In the genomic region with DNA sequence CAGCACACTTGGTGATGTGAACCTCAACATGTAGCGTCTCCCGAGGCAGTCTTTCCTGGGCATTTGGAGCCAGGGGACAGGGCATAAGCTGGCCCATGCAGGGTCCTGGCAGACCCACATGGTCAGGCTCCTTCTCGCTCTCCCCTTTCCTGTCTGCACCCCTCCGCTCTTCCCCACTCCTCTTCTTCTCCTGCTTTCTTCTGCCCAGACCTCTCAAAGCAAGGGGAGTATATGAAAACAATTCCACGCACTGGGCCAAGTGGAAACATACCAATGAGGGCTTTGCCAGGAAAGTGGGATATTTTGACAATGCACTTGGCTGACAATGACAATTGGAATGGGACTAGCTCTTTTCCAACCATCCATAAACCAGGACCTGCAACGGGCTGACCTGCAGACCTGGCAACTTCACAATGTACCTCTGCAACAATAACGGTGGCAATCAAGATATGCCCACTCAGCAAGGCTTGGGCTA, we compare ENCODE assay signal across 14 cellular contexts. TPM values are rescaled to one million over a fixed set of nuclear protein-coding genes. Genes with fewer than 3 reads are reported as not detected.
DNase-seq lines count a peak whose midpoint lies in the region; ATAC-seq and TF ChIP-seq lines count a peak whose summit lies in the region.
"Had no signal": no experiment of that assay in that cellular context is flagged by ENCODE, and none has a peak within 500 bp of the region (broad histone marks: within the 10 kb centered on the region; RNA-seq: fewer than 3 reads in every experiment).

No MANE protein-coding gene starts in this region.

- peaks cover 15 to 40% of the 10 kb centered on the region in 2 donors for H3K4me1 ChIP-seq in ascending aorta
- H3K4me1 ChIP-seq in psoas muscle, result peaks cover 84% of the 10 kb centered on the region

- H3K27ac ChIP-seq in CD4-positive, alpha-beta T cell (ENCODE audit: low read depth, low read length), result peak overlapping the region; percentile 3
- H3K27ac ChIP-seq in ascending aorta (peak overlapping the region; percentile 59 to 85), psoas muscle (peak overlapping the region; percentile 86)

- H3K4me1 Mint-ChIP-seq in CD4-positive, alpha-beta T cell (ENCODE audit: low read depth), result peaks cover 7% of the 10 kb centered on the region
- peaks cover 40% of the 10 kb centered on the region for H3K4me1 Mint-ChIP-seq in chondrocyte (ENCODE audit: low read depth)

- no peak for DNase-seq in CD4-positive, alpha-beta T cell
- DNase-seq in ascending aorta (ENCODE audit: low spot score in 2 of 2) (peak in 1 of 2 donors; percentile 77), left ventricle myocardium superior (no peak), psoas muscle (no peak), iPS-NIHi11 (ENCODE audit: low spot score) (no peak), MG63 (no peak), H4 (ENCODE audit: low spot score) (no peak), chondrocyte (ENCODE audit: low spot score) (no peak)
- DNase-seq: activated CD4-positive, alpha-beta T cell treated with anti-CD3 and anti-CD28 coated beads, Interleukin-2, amount 50 U/mL, for 1 hour; foreskin melanocyte; GDM1; NCI-H1417 treated with DMSO at 0.1 percent for 48 hours; NCI-H748 treated with DMSO at 0.1 percent for 48 hours had no signal

- intact Hi-C loops in CD4-positive, alpha-beta T cell (cut with DNase I, micrococcal nuclease), result no loop called here
- intact Hi-C loops in ascending aorta (cut with DNase I), result loop anchor here (2.0 kb wide), 1 partner anchor 60 kb away; the partner anchor contains the start of gene TRAF3IP2
- intact Hi-C loops in left ventricle myocardium superior (cut with micrococcal nuclease), result no loop called here
- intact Hi-C loops in psoas muscle (cut with DNase I), result loop anchor here in 1 of 2 donors (5.0 kb wide), 1 partner anchor 57 kb away; the partner anchor contains the start of gene TRAF3IP2

- 29 to 41% (median 36%) methylated on average over 7 of the region's 7 CpGs for WGBS in psoas muscle, 3 donors

- H3K27me3 ChIP-seq in CD4-positive, alpha-beta T cell (ENCODE audit: control insufficient read depth, insufficient read depth, low read length), result no peaks in the 10 kb centered on the region
- H3K27me3 ChIP-seq in ascending aorta (no peaks in the 10 kb centered on the region), psoas muscle (ENCODE audit: insufficient read depth in 3 of 3, low read length in 2 of 3) (no peaks in the 10 kb centered on the region), MG63 (no peaks in the 10 kb centered on the region)

- peaks cover 90% of the 10 kb centered on the region for H3K36me3 Mint-ChIP-seq in CD4-positive, alpha-beta T cell (ENCODE audit: low read depth)
- peaks cover 14% of the 10 kb centered on the region for H3K36me3 Mint-ChIP-seq in chondrocyte (ENCODE audit: low read depth)

- TF ChIP-seq CTCF in CD4-positive, alpha-beta T cell (IDR thresholded peaks at IDR 0.05), result no peak
- TF ChIP-seq CTCF in ascending aorta (IDR thresholded peaks at IDR 0.05), result no peak
- no peak for TF ChIP-seq CTCF in psoas muscle (IDR thresholded peaks at IDR 0.05)
- TF ChIP-seq CTCF in chondrocyte (IDR thresholded peaks at IDR 0.05), result no peak

- no peaks in the 10 kb centered on the region for H3K9me3 Mint-ChIP-seq in CD4-positive, alpha-beta T cell
- H3K9me3 Mint-ChIP-seq in chondrocyte (ENCODE audit: low read depth), result no peaks in the 10 kb centered on the region

- H3K4me3 Mint-ChIP-seq in CD4-positive, alpha-beta T cell, result no peak overlapping the region
- H3K4me3 Mint-ChIP-seq in chondrocyte (ENCODE audit: unreplicated experiment), result no peak overlapping the region
- H3K4me3 Mint-ChIP-seq: B cell had no signal

- H3K36me3 ChIP-seq in ascending aorta, result no peaks in the 10 kb centered on the region
- H3K36me3 ChIP-seq in psoas muscle (ENCODE audit: insufficient read depth in 1 of 2, low read depth in 1 of 2), result no peaks in the 10 kb centered on the region
- H3K36me3 ChIP-seq in MG63, result no peaks in the 10 kb centered on the region

- peak overlapping the region; percentile 47 for H3K27ac Mint-ChIP-seq in CD4-positive, alpha-beta T cell
- H3K27ac Mint-ChIP-seq in chondrocyte (ENCODE audit: unreplicated experiment), result no peak overlapping the region
- H3K27ac Mint-ChIP-seq: B cell had no signal

- H3K4me3 ChIP-seq in ascending aorta, result peak overlapping the region in 1 of 2 donors; percentile 36
- H3K4me3 ChIP-seq in psoas muscle, result no peak overlapping the region
- H3K4me3 ChIP-seq in MG63, result no peak overlapping the region

- POLR2A ChIA-PET in CD4-positive, alpha-beta T cell (lab: Charles Lee), result no interaction called here

- H3K9me3 ChIP-seq in CD4-positive, alpha-beta T cell (ENCODE audit: control insufficient read depth, low read length), result no peaks in the 10 kb centered on the region
- H3K9me3 ChIP-seq in ascending aorta, result no peaks in the 10 kb centered on the region
- no peaks in the 10 kb centered on the region for H3K9me3 ChIP-seq in psoas muscle
- H3K9me3 ChIP-seq in MG63, result no peaks in the 10 kb centered on the region

- H3K27me3 Mint-ChIP-seq in CD4-positive, alpha-beta T cell, result no peaks in the 10 kb centered on the region
- no peaks in the 10 kb centered on the region for H3K27me3 Mint-ChIP-seq in chondrocyte (ENCODE audit: low read depth)
- H3K27me3 Mint-ChIP-seq: B cell had no signal

- CTCF ChIA-PET in CD4-positive, alpha-beta T cell (lab: Charles Lee), result no interaction called here

- ATAC-seq in CD4-positive, alpha-beta T cell (ENCODE audit: poor library complexity), result no peak
- ATAC-seq in left ventricle myocardium superior, result peak; percentile 9
- ATAC-seq in psoas muscle, result no peak

RNA-seq across cellular contexts. Expression of gene TRAF3IP2, which starts 58.9 kb away (rescaled TPM):
- 10 to 100 TPM; 23.6 to 24.8 TPM for total RNA-seq in CD4-positive, alpha-beta T cell
- total RNA-seq in ascending aorta, result 31.3 TPM
- 9.7 TPM for total RNA-seq in left ventricle myocardium superior
- 10 to 100 TPM; 17.1 to 49.3 (median 19.5) TPM for total RNA-seq in psoas muscle
- polyA plus RNA-seq in psoas muscle, result 10 to 100 TPM in 2 of 3 donors, 1 to 10 TPM in 1; 7.9 to 46.5 (median 11.6) TPM
- total RNA-seq in MG63 (2014; rRNA removed; shearing (Covaris generic); ENCODE audit: low replicate concordance), result 12.6 and 20.3 TPM in 2 replicates
- total RNA-seq in H4 (2014; rRNA removed; shearing (Covaris generic)), result 22.8 and 23.7 TPM in 2 replicates
- total RNA-seq in chondrocyte, result 29.3 to 51.5 TPM (median 29.9 TPM) in 3 replicates

Comparison
In these comparisons a context has a peak if more than half of its experiments do, and no peak if none do; other contexts are left out.
1. H3K27ac ChIP-seq: peak in every context shown above with its lines; median percentile 86 in psoas muscle; 72 in ascending aorta; 3 in CD4-positive, alpha-beta T cell.